ENCODE assay signal across 1 cellular context in the genomic region with DNA sequence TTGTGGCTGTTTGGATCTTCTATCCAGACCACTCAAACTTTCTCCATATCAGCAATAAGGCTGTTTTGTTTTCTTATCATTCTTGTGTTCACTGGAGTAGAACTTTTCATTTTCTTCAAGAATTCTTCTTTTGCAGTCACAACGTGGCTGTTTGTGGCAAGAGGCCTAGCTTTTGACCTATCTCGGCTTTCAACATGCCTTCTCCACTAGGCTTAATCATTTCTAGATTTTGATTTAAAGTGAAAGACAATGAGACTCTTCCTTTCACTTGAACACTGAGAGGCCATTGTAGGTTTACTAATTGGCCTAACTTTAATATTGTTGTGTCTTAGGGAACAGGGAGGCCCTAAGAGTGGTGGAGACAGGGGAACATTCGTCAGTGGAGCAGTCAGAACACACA.
TF ChIP-seq lines count a peak whose summit lies in the region.

No MANE protein-coding gene starts in this region.

TF ChIP-seq in WTC11, 78 proteins besides CTCF, POLR2A, EP300 and RAD21 (continued from another document):
- TF ChIP-seq NR1H2 (CRISPR knock-in tag; IDR thresholded peaks at IDR 0.05): no peak
- TF ChIP-seq, protein P1, sequence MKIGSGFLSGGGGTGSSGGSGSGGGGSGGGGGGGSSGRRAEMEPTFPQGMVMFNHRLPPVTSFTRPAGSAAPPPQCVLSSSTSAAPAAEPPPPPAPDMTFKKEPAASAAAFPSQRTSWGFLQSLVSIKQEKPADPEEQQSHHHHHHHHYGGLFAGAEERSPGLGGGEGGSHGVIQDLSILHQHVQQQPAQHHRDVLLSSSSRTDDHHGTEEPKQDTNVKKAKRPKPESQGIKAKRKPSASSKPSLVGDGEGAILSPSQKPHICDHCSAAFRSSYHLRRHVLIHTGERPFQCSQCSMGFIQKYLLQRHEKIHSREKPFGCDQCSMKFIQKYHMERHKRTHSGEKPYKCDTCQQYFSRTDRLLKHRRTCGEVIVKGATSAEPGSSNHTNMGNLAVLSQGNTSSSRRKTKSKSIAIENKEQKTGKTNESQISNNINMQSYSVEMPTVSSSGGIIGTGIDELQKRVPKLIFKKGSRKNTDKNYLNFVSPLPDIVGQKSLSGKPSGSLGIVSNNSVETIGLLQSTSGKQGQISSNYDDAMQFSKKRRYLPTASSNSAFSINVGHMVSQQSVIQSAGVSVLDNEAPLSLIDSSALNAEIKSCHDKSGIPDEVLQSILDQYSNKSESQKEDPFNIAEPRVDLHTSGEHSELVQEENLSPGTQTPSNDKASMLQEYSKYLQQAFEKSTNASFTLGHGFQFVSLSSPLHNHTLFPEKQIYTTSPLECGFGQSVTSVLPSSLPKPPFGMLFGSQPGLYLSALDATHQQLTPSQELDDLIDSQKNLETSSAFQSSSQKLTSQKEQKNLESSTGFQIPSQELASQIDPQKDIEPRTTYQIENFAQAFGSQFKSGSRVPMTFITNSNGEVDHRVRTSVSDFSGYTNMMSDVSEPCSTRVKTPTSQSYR (CRISPR knock-in tag; IDR thresholded peaks at IDR 0.05): no peak
- TF ChIP-seq, protein P2, sequence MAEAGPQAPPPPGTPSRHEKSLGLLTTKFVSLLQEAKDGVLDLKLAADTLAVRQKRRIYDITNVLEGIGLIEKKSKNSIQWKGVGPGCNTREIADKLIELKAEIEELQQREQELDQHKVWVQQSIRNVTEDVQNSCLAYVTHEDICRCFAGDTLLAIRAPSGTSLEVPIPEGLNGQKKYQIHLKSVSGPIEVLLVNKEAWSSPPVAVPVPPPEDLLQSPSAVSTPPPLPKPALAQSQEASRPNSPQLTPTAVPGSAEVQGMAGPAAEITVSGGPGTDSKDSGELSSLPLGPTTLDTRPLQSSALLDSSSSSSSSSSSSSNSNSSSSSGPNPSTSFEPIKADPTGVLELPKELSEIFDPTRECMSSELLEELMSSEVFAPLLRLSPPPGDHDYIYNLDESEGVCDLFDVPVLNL (CRISPR knock-in tag; IDR thresholded peaks at IDR 0.05; ENCODE audit: borderline replicate concordance, low read depth): no peak
- TF ChIP-seq, protein P3, sequence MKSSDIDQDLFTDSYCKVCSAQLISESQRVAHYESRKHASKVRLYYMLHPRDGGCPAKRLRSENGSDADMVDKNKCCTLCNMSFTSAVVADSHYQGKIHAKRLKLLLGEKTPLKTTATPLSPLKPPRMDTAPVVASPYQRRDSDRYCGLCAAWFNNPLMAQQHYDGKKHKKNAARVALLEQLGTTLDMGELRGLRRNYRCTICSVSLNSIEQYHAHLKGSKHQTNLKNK (CRISPR knock-in tag; IDR thresholded peaks at IDR 0.05): no peak
- TF ChIP-seq, protein P4, sequence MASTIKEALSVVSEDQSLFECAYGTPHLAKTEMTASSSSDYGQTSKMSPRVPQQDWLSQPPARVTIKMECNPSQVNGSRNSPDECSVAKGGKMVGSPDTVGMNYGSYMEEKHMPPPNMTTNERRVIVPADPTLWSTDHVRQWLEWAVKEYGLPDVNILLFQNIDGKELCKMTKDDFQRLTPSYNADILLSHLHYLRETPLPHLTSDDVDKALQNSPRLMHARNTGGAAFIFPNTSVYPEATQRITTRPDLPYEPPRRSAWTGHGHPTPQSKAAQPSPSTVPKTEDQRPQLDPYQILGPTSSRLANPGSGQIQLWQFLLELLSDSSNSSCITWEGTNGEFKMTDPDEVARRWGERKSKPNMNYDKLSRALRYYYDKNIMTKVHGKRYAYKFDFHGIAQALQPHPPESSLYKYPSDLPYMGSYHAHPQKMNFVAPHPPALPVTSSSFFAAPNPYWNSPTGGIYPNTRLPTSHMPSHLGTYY (CRISPR knock-in tag; IDR thresholded peaks at IDR 0.05): no peak
- TF ChIP-seq, protein P5, sequence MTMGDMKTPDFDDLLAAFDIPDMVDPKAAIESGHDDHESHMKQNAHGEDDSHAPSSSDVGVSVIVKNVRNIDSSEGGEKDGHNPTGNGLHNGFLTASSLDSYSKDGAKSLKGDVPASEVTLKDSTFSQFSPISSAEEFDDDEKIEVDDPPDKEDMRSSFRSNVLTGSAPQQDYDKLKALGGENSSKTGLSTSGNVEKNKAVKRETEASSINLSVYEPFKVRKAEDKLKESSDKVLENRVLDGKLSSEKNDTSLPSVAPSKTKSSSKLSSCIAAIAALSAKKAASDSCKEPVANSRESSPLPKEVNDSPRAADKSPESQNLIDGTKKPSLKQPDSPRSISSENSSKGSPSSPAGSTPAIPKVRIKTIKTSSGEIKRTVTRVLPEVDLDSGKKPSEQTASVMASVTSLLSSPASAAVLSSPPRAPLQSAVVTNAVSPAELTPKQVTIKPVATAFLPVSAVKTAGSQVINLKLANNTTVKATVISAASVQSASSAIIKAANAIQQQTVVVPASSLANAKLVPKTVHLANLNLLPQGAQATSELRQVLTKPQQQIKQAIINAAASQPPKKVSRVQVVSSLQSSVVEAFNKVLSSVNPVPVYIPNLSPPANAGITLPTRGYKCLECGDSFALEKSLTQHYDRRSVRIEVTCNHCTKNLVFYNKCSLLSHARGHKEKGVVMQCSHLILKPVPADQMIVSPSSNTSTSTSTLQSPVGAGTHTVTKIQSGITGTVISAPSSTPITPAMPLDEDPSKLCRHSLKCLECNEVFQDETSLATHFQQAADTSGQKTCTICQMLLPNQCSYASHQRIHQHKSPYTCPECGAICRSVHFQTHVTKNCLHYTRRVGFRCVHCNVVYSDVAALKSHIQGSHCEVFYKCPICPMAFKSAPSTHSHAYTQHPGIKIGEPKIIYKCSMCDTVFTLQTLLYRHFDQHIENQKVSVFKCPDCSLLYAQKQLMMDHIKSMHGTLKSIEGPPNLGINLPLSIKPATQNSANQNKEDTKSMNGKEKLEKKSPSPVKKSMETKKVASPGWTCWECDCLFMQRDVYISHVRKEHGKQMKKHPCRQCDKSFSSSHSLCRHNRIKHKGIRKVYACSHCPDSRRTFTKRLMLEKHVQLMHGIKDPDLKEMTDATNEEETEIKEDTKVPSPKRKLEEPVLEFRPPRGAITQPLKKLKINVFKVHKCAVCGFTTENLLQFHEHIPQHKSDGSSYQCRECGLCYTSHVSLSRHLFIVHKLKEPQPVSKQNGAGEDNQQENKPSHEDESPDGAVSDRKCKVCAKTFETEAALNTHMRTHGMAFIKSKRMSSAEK (CRISPR knock-in tag; IDR thresholded peaks at IDR 0.05; ENCODE audit: borderline replicate concordance): no peak
- TF ChIP-seq, protein P6, sequence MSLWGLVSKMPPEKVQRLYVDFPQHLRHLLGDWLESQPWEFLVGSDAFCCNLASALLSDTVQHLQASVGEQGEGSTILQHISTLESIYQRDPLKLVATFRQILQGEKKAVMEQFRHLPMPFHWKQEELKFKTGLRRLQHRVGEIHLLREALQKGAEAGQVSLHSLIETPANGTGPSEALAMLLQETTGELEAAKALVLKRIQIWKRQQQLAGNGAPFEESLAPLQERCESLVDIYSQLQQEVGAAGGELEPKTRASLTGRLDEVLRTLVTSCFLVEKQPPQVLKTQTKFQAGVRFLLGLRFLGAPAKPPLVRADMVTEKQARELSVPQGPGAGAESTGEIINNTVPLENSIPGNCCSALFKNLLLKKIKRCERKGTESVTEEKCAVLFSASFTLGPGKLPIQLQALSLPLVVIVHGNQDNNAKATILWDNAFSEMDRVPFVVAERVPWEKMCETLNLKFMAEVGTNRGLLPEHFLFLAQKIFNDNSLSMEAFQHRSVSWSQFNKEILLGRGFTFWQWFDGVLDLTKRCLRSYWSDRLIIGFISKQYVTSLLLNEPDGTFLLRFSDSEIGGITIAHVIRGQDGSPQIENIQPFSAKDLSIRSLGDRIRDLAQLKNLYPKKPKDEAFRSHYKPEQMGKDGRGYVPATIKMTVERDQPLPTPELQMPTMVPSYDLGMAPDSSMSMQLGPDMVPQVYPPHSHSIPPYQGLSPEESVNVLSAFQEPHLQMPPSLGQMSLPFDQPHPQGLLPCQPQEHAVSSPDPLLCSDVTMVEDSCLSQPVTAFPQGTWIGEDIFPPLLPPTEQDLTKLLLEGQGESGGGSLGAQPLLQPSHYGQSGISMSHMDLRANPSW (CRISPR knock-in tag; conservative IDR thresholded peaks at IDR 0.05; ENCODE audit: low read depth): no peak
- TF ChIP-seq, protein P7, sequence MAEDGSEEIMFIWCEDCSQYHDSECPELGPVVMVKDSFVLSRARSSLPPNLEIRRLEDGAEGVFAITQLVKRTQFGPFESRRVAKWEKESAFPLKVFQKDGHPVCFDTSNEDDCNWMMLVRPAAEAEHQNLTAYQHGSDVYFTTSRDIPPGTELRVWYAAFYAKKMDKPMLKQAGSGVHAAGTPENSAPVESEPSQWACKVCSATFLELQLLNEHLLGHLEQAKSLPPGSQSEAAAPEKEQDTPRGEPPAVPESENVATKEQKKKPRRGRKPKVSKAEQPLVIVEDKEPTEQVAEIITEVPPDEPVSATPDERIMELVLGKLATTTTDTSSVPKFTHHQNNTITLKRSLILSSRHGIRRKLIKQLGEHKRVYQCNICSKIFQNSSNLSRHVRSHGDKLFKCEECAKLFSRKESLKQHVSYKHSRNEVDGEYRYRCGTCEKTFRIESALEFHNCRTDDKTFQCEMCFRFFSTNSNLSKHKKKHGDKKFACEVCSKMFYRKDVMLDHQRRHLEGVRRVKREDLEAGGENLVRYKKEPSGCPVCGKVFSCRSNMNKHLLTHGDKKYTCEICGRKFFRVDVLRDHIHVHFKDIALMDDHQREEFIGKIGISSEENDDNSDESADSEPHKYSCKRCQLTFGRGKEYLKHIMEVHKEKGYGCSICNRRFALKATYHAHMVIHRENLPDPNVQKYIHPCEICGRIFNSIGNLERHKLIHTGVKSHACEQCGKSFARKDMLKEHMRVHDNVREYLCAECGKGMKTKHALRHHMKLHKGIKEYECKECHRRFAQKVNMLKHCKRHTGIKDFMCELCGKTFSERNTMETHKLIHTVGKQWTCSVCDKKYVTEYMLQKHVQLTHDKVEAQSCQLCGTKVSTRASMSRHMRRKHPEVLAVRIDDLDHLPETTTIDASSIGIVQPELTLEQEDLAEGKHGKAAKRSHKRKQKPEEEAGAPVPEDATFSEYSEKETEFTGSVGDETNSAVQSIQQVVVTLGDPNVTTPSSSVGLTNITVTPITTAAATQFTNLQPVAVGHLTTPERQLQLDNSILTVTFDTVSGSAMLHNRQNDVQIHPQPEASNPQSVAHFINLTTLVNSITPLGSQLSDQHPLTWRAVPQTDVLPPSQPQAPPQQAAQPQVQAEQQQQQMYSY (CRISPR knock-in tag; IDR thresholded peaks at IDR 0.05): no peak
